In genomic region chr7:1693991-1694524, GRCh38 we compare ENCODE assay signal across 9 cellular contexts. TPM values are rescaled to one million over a fixed set of nuclear protein-coding genes. Genes with fewer than 3 reads are reported as not detected.
DNase-seq lines count a peak whose midpoint lies in the region; ATAC-seq and TF ChIP-seq lines count a peak whose summit lies in the region.
"Had no signal": no experiment of that assay in that cellular context is flagged by ENCODE, and none has a peak within 500 bp of the region (broad histone marks: within the 10 kb centered on the region; RNA-seq: fewer than 3 reads in every experiment).

No MANE protein-coding gene starts in this region.

- no peak overlapping the region for H3K27ac ChIP-seq in body of pancreas
- H3K27ac ChIP-seq: thoracic aorta had no signal

- H3K4me1 ChIP-seq in BE2C (peaks cover 8% of the 10 kb centered on the region; the same call in 1 of the 2 replicates), body of pancreas (peaks cover 15% of the 10 kb centered on the region)

- no peak for TF ChIP-seq POLR2A in body of pancreas (IDR thresholded peaks at IDR 0.05)

- peak; percentile 76 for DNase-seq in BE2C
- DNase-seq in LHCN-M2 (ENCODE audit: low read depth), result peak; percentile 53
- DNase-seq in body of pancreas, result peak in 3 of 4 donors; percentile 7 to 22 (median 9)
- peak; percentile 35 for DNase-seq in medulla oblongata (ENCODE audit: extremely low spot score)
- DNase-seq in stimulated activated CD4-positive, alpha-beta T cell treated with anti-CD3 and anti-CD28 coated beads, Interleukin-4, amount 100 ng/mL, for 24 hours, result no peak
- DNase-seq in GM03348 (ENCODE audit: low spot score), result no peak

- H3K27me3 ChIP-seq in BE2C (no peaks in the 10 kb centered on the region), body of pancreas (no peaks in the 10 kb centered on the region)

- H3K4me3 ChIP-seq in BE2C (ENCODE audit: low read depth, low read length) (0 out of 2 replicates have a peak overlapping the region, but pooled peaks have one; percentile 7), body of pancreas (no peak overlapping the region)
- H3K4me3 ChIP-seq: thoracic aorta had no signal

- WGBS in body of pancreas, 2 donors, result 62 to 77% methylated on average over 6 to 16 of the region's 16 CpGs

- no peak for ATAC-seq in body of pancreas
- ATAC-seq in GM19397 (IDR thresholded peaks at IDR 0.05; ENCODE audit: unreplicated experiment), result no peak
- ATAC-seq in GM19023 (IDR thresholded peaks at IDR 0.05; ENCODE audit: unreplicated experiment), result no peak

- H3K36me3 ChIP-seq in BE2C (no peaks in the 10 kb centered on the region), body of pancreas (replicated peaks in 1 of 2; ENCODE audit: insufficient read depth in 1 of 2, low read depth in 2 of 2) (no peaks in the 10 kb centered on the region)
- H3K36me3 ChIP-seq: thoracic aorta had no signal

- H3K9me3 ChIP-seq in BE2C, result no peaks in the 10 kb centered on the region
- H3K9me3 ChIP-seq in body of pancreas, result no peaks in the 10 kb centered on the region
- H3K9me3 ChIP-seq: thoracic aorta had no signal

- intact Hi-C loops in body of pancreas (cut with DNase I), result no loop called here

- TF ChIP-seq CTCF in BE2C (IDR thresholded peaks at IDR 0.05; ENCODE audit: low read depth, low read length), result no peak
- no peak for TF ChIP-seq CTCF in body of pancreas (IDR thresholded peaks at IDR 0.05)

RNA-seq across cellular contexts. Expression of gene ELFN1, which starts 24.0 kb away (rescaled TPM):
- 0.23 TPM for polyA plus RNA-seq in BE2C (2012; ENCODE audit: insufficient read depth, insufficient read length, low read depth)
- total RNA-seq in LHCN-M2 (2014; rRNA removed) (not detected in 2 replicates), body of pancreas (1 to 10 TPM in 1 of 2 donors, under 1 TPM in 1; 0.33 to 1.3 TPM)
- polyA plus RNA-seq in LHCN-M2 (2012), result not detected

Comparison
In these comparisons a context has a peak if more than half of its experiments do, and no peak if none do; other contexts are left out.
1. DNase-seq: peak in BE2C (single experiment), LHCN-M2 (single experiment), body of pancreas (3 of 4) and medulla oblongata (single experiment); none in stimulated activated CD4-positive, alpha-beta T cell treated with anti-CD3 and anti-CD28 coated beads, Interleukin-4, amount 100 ng/mL, for 24 hours (single experiment) and GM03348 (single experiment).